Comparison of ENCODE assay signal across 1 cellular context in the genomic region with DNA sequence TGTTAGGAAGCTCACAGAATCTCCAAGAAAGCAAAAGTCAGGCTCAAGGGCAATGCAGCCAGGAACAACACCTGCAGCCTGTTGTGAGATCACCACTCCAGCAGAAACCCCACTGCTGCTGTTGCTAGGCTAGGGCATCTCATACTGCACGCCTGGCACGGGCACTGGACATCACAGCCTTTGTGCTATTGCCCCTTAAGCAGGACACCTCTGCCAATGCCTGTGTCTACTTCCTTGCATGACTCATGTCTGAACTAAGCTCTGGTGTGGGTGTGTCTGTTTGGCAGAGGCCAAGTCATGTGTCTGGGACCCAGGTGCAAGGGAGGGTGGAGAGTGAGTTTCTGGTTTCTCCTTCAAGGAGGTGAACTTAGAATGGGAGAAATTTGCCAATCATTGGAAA.
TF ChIP-seq lines count a peak whose summit lies in the region.

No MANE protein-coding gene starts in this region.

TF ChIP-seq in HepG2, 621 proteins besides CTCF, POLR2A, EP300 and RAD21:
- no peak for TF ChIP-seq ZNF609 (CRISPR knock-in tag; IDR thresholded peaks at IDR 0.05; ENCODE audit: borderline replicate concordance)
- TF ChIP-seq HNRNPL (IDR thresholded peaks at IDR 0.05; ENCODE audit: low read depth, low read length): peak; percentile 75; the same call in 1 of the 2 replicates
- no peak for TF ChIP-seq USF2 (IDR thresholded peaks at IDR 0.05; ENCODE audit: low read depth, low read length)
- no peak for TF ChIP-seq USF2 (CRISPR knock-in tag; IDR thresholded peaks at IDR 0.05; ENCODE audit: borderline replicate concordance)
- no peak for TF ChIP-seq ZSCAN31 (CRISPR knock-in tag; IDR thresholded peaks at IDR 0.05; ENCODE audit: low read depth)
- peak; percentile 90 for TF ChIP-seq FOSL2 (CRISPR knock-in tag; IDR thresholded peaks at IDR 0.05)
- peak; percentile 54; the same call in 1 of the 2 replicates for TF ChIP-seq SAP130 (CRISPR knock-in tag; IDR thresholded peaks at IDR 0.05; ENCODE audit: low read depth)
- TF ChIP-seq MIXL1 (CRISPR knock-in tag; IDR thresholded peaks at IDR 0.05): no peak
- TF ChIP-seq BHLHE40 (IDR thresholded peaks at IDR 0.05; ENCODE audit: low read length): peak; percentile 55; the same call in 1 of the 2 replicates
- TF ChIP-seq CEBPB (IDR thresholded peaks at IDR 0.05; ENCODE audit: borderline replicate concordance, low read depth, low read length): no peak
- TF ChIP-seq ZNF556 (CRISPR knock-in tag; IDR thresholded peaks at IDR 0.05; ENCODE audit: borderline replicate concordance): no peak
- TF ChIP-seq MXI1 (IDR thresholded peaks at IDR 0.05; ENCODE audit: borderline replicate concordance, low read depth, low read length): 0 out of 3 replicates have a peak, but pooled peaks have one; percentile 17
- TF ChIP-seq ELF3 (CRISPR knock-in tag; IDR thresholded peaks at IDR 0.05): 0 out of 2 replicates have a peak, but pooled peaks have one; percentile 29
- TF ChIP-seq NFATC3 (CRISPR knock-in tag; IDR thresholded peaks at IDR 0.05): no peak
- TF ChIP-seq, protein P1, sequence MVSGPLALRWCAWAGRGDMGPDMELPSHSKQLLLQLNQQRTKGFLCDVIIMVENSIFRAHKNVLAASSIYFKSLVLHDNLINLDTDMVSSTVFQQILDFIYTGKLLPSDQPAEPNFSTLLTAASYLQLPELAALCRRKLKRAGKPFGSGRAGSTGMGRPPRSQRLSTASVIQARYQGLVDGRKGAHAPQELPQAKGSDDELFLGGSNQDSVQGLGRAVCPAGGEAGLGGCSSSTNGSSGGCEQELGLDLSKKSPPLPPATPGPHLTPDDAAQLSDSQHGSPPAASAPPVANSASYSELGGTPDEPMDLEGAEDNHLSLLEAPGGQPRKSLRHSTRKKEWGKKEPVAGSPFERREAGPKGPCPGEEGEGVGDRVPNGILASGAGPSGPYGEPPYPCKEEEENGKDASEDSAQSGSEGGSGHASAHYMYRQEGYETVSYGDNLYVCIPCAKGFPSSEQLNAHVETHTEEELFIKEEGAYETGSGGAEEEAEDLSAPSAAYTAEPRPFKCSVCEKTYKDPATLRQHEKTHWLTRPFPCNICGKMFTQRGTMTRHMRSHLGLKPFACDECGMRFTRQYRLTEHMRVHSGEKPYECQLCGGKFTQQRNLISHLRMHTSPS (CRISPR knock-in tag; IDR thresholded peaks at IDR 0.05; ENCODE audit: low read depth): peak; percentile 75; the same call in 1 of the 2 replicates
